Comparison of ENCODE assay signal across 7 cellular contexts in genomic region chr1:116168277-116169032, GRCh38. TPM values are rescaled to one million over a fixed set of nuclear protein-coding genes. Genes with fewer than 3 reads are reported as not detected.
A peak's percentile ranks its signal among the peaks of the same experiment; 100 is the strongest.
DNase-seq lines count a peak whose midpoint lies in the region; ATAC-seq and TF ChIP-seq lines count a peak whose summit lies in the region.

No MANE protein-coding gene starts in this region.

- H3K27me3 Mint-ChIP-seq in neural progenitor cell (ENCODE audit: insufficient read depth, low read depth), result peaks cover 8% of the 10 kb centered on the region

- H3K9me3 Mint-ChIP-seq in neural progenitor cell, result no peaks in the 10 kb centered on the region

- H3K9me3 ChIP-seq in neural progenitor cell (ENCODE audit: low read depth), result no peaks in the 10 kb centered on the region
- no peaks in the 10 kb centered on the region for H3K9me3 ChIP-seq in stomach

- ATAC-seq in GM18517 (IDR thresholded peaks at IDR 0.05; ENCODE audit: unreplicated experiment), result peak; percentile 81
- peak; percentile 88 for ATAC-seq in HG02973 (IDR thresholded peaks at IDR 0.05; ENCODE audit: unreplicated experiment)

- TF ChIP-seq POLR2A in stomach (IDR thresholded peaks at IDR 0.05), result no peak

- H3K27ac ChIP-seq in neural progenitor cell (no peak overlapping the region), stomach (peak overlapping the region; percentile 9 to 82 (median 79))

- peaks cover 34% of the 10 kb centered on the region for H3K27me3 ChIP-seq in neural progenitor cell
- H3K27me3 ChIP-seq in stomach, result no peaks in the 10 kb centered on the region

- peak; percentile 90 for TF ChIP-seq CTCF in foreskin fibroblast (IDR thresholded peaks at IDR 0.05; ENCODE audit: low read depth, low read length)
- peak; percentile 87 for TF ChIP-seq CTCF in neural progenitor cell (IDR thresholded peaks at IDR 0.05)
- TF ChIP-seq CTCF in stomach (IDR thresholded peaks at IDR 0.05), result peak in 6 of 7 experiments; percentile 44 to 96 (median 86)

- WGBS in stomach, 5 donors, result 8 to 9% (median 8%) methylated on average over 39 to 42 of the region's 42 CpGs

- DNase-seq in NOMO-1 treated with DMSO at 0.1 percent for 48 hours (lab: John Stamatoyannopoulos, UW; ENCODE audit: unreplicated experiment) (peak; percentile 48), foreskin fibroblast (peak; percentile 49 to 90), neural progenitor cell (ENCODE audit: low spot score) (peak; percentile 90), stomach (peak; percentile 88)
- peak; percentile 94 for DNase-seq in activated effector memory CD4-positive, alpha-beta T cell treated with anti-CD3 and anti-CD28 coated beads, Interleukin-2, amount 50 U/mL, for 16 hours

- H3K36me3 ChIP-seq in neural progenitor cell (no peaks in the 10 kb centered on the region), stomach (no peaks in the 10 kb centered on the region)

- H3K4me3 Mint-ChIP-seq in neural progenitor cell, result peak overlapping the region; percentile 76

- H4K20me1 ChIP-seq in neural progenitor cell (ENCODE audit: low read depth), result no peaks in the 10 kb centered on the region

- H3K4me3 ChIP-seq in foreskin fibroblast (ENCODE audit: low read depth in 1 of 2, low read length in 2 of 2) (peak overlapping the region; percentile 44 to 55), neural progenitor cell (peak overlapping the region; percentile 70), stomach (peak overlapping the region; percentile 58 to 67 (median 61))

- no peak overlapping the region for H3K27ac Mint-ChIP-seq in neural progenitor cell

- intact Hi-C loops in stomach (cut with DNase I; ENCODE audit: low total_unique reads), result no loop called here

- no peaks in the 10 kb centered on the region for H3K79me2 ChIP-seq in neural progenitor cell (ENCODE audit: low read depth)

- H3F3A ChIP-seq in neural progenitor cell (ENCODE audit: low read depth), result no peaks in the 10 kb centered on the region

- H3K4me2 ChIP-seq in neural progenitor cell, result peak overlapping the region; percentile 90

- peak overlapping the region; percentile 98 for H2AFZ ChIP-seq in neural progenitor cell (replicated peaks)

- no peak for TF ChIP-seq EP300 in stomach (IDR thresholded peaks at IDR 0.05)

- no peak overlapping the region for H3K9ac ChIP-seq in neural progenitor cell

- peaks cover 17% of the 10 kb centered on the region for H3K4me1 Mint-ChIP-seq in neural progenitor cell

- H3K36me3 Mint-ChIP-seq in neural progenitor cell, result no peaks in the 10 kb centered on the region

- peaks cover 14% of the 10 kb centered on the region for H3K4me1 ChIP-seq in neural progenitor cell
- peaks cover 5 to 44% (median 29%) of the 10 kb centered on the region in 4 donors for H3K4me1 ChIP-seq in stomach

RNA-seq across cellular contexts. Expression of gene MAB21L3, which starts 57.3 kb away (rescaled TPM):
- total RNA-seq in neural progenitor cell (ENCODE audit: low replicate concordance) (not detected in 2 replicates), stomach (under 1 TPM in 1 of 5 donors, not detected in 4; 0.18 TPM)
- under 1 TPM in 1 of 3 donors, not detected in 2; 0.60 TPM for polyA plus RNA-seq in stomach
